8 cellular contexts compared by ENCODE assay signal in the genomic region with DNA sequence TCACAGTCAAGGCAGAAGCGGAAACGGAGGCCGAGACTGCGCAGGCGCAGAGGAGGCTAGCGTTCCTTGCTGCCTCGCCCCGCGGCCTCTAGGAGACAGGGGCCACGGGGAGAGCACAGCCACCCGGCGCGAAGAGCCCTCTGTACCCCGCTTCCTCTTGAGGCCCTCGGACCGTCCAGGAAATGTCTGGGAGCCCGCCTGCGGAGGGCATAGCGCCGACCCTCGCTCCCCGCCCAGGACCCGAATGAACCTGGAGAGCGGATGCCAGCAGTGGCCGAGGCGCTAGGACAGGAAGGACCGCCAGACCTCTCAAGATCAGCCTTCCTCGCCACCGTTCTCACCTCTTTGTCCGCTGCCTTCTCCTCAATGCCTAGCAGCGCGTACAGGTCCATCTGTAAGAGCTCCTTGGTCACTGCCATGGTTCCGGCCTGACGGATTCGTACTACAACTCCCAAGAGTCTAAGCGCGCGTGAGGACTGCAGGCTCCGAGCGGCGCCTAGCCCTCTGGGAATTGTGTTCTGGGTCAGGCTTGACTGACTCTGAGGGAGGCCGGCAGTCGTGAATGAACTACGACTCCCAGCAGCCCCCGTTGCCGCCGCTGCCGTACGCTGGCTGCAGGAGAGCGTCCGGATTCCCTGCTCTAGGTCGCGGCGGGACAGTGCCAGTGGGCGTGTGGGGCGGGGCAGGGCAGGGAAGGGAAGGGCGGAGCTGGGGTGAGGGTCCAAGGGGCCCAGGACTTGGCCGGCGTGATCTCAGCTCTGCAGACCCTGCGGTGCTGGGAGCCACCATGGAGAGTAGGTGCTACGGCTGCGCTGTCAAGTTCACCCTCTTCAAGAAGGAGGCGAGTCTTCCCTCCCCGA. TPM values are rescaled to one million over a fixed set of nuclear protein-coding genes. Genes with fewer than 3 reads are reported as not detected.
DNase-seq lines count a peak whose midpoint lies in the region; ATAC-seq, FAIRE-seq and TF ChIP-seq lines count a peak whose summit lies in the region.

A gene with protein sequence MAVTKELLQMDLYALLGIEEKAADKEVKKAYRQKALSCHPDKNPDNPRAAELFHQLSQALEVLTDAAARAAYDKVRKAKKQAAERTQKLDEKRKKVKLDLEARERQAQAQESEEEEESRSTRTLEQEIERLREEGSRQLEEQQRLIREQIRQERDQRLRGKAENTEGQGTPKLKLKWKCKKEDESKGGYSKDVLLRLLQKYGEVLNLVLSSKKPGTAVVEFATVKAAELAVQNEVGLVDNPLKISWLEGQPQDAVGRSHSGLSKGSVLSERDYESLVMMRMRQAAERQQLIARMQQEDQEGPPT (minus strand): TSS at position 446 of the 860 bp plus-strand sequence. CDS start 27 bp downstream, at position 419.
A gene with protein sequence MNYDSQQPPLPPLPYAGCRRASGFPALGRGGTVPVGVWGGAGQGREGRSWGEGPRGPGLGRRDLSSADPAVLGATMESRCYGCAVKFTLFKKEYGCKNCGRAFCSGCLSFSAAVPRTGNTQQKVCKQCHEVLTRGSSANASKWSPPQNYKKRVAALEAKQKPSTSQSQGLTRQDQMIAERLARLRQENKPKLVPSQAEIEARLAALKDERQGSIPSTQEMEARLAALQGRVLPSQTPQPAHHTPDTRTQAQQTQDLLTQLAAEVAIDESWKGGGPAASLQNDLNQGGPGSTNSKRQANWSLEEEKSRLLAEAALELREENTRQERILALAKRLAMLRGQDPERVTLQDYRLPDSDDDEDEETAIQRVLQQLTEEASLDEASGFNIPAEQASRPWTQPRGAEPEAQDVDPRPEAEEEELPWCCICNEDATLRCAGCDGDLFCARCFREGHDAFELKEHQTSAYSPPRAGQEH (plus strand): TSS at position 62 of the 860 bp plus-strand sequence. CDS start 501 bp downstream, at position 563.

- TF ChIP-seq POLR2A in HepG2 (IDR thresholded peaks at IDR 0.05; ENCODE audit: insufficient read depth in 1 of 2, low read depth in 2 of 2, low read length in 2 of 2), result peak; percentile 63 to 95

- H4K20me1 ChIP-seq in HepG2 (ENCODE audit: insufficient read depth, low read length), result no peaks in the 10 kb centered on the region

- H3K4me1 ChIP-seq in HepG2 (ENCODE audit: insufficient read depth, low read length), result peaks cover 39% of the 10 kb centered on the region

- CTCF ChIA-PET in HepG2 (lab: Yijun Ruan, JAX; ENCODE audit: low intra/inter-chr PET ratio, low total read pairs), result no interaction called here

- no peaks in the 10 kb centered on the region for H3K9me3 ChIP-seq in HepG2 (ENCODE audit: low read length)

- WGBS in HepG2 (ENCODE audit: low lambda C conversion rate), result under 1% methylated on average over 23 of the region's 64 CpGs

- peak; percentile 94 for ATAC-seq in GM19395 (IDR thresholded peaks at IDR 0.05; ENCODE audit: unreplicated experiment)
- peak; percentile 91 for ATAC-seq in HG03565 (IDR thresholded peaks at IDR 0.05; ENCODE audit: unreplicated experiment)
- peak; percentile 98 for ATAC-seq in HepG2

- in situ Hi-C loops in HepG2 (cut with HindIII; ENCODE audit: extremely low pct_ligation_motif_present, low pct_unique_long_range_greater_than_20kb), result no loop called here

- no peak for TF ChIP-seq RAD21 in HepG2 (CRISPR knock-in tag; IDR thresholded peaks at IDR 0.05)

- H3K4me2 ChIP-seq in HepG2 (ENCODE audit: low read depth, low read length), result peak within 1 kb of the TSS; percentile 99

- peaks cover 21% of the 10 kb centered on the region for H3K79me2 ChIP-seq in HepG2 (ENCODE audit: insufficient read depth, low read length)

- H3K27me3 ChIP-seq in HepG2 (ENCODE audit: control insufficient read depth in 1 of 2, insufficient read depth in 2 of 2, low read length in 2 of 2), result no peaks in the 10 kb centered on the region; a peak in 1 of 5 replicates

- peak within 1 kb of the TSS; percentile 76 for H3K27ac ChIP-seq in HepG2 (ENCODE audit: extremely low read length, insufficient read depth, low read length)

- peak within 1 kb of the TSS; percentile 65 for H2AFZ ChIP-seq in HepG2 (ENCODE audit: low read length)

- DNase-seq in CD1c-positive myeloid dendritic cell (ENCODE audit: extremely low spot score), result peak; percentile 99
- peak; percentile 95 for DNase-seq in NCI-H774 (lab: John Stamatoyannopoulos, UW)
- DNase-seq in activated CD4-positive, alpha-beta T cell treated with anti-CD3 and anti-CD28 coated beads, Interleukin-2, amount 50 U/mL, for 4 hours, result peak; percentile 92 to 93
- peak; percentile 99 for DNase-seq in dermis blood vessel endothelial cell
- peak; percentile 96 for DNase-seq in HepG2 (ENCODE audit: low spot score)
- peak; percentile 96 for DNase-seq in stimulated activated CD4-positive, alpha-beta T cell treated with anti-CD3 and anti-CD28 coated beads, Interleukin-4, amount 100 ng/mL, for 1 hour

- H3K9ac ChIP-seq in HepG2 (ENCODE audit: insufficient read depth, low read depth, low read length), result peak within 1 kb of the TSS; percentile 82

- intact Hi-C loops in HepG2 (cut with micrococcal nuclease; ENCODE audit: unreplicated experiment), result no loop called here

- BruUV-seq in HepG2 (replicated peaks; lab: Mats Ljungman, UMichigan), result TSS peak; percentile 84

- peak; percentile 67 for FAIRE-seq in HepG2 (lab: Jason Lieb, UNC)

- TF ChIP-seq CTCF in HepG2 (CRISPR knock-in tag; IDR thresholded peaks at IDR 0.05), result 0 out of 2 replicates have a peak, but pooled peaks have one; percentile 13

- TF ChIP-seq EP300 in HepG2 (IDR thresholded peaks at IDR 0.05; ENCODE audit: low read depth in 2 of 2, low read length in 2 of 2), result no peak; a peak in 1 of 4 replicates
- TF ChIP-seq EP300 in HepG2 (CRISPR knock-in tag; IDR thresholded peaks at IDR 0.05; ENCODE audit: borderline replicate concordance), result no peak

- peak within 1 kb of the TSS; percentile 74 to 95 (median 79) for H3K4me3 ChIP-seq in HepG2 (replicated peaks in 1 of 3; ENCODE audit: insufficient read depth in 1 of 3, low read depth in 2 of 3, low read length in 3 of 3)

- POLR2A ChIA-PET in HepG2 (lab: Yijun Ruan, JAX), result interaction anchor here (0.6 to 1.9 kb wide), 20 partner anchors 11 to 945 kb away, joined by 3 to 10 read pairs (median 3); a partner anchor contains a TSS

- H3K36me3 ChIP-seq in HepG2 (replicated peaks in 1 of 2; ENCODE audit: control insufficient read depth in 1 of 2, insufficient read depth in 2 of 2, low read length in 2 of 2), result peaks cover 1 to 22% of the 10 kb centered on the region in 2 experiments; a peak in 3 of 5 replicates

TF ChIP-seq in HepG2, 621 proteins besides CTCF, POLR2A, EP300 and RAD21 (continues in another document):
- peak; percentile 80; the same call in 1 of the 2 replicates for TF ChIP-seq TP53 (CRISPR knock-in tag; conservative IDR thresholded peaks at IDR 0.05)
- no peak for TF ChIP-seq ZNF17 (CRISPR knock-in tag; IDR thresholded peaks at IDR 0.05)

RNA-seq across cellular contexts. Expression of the first gene that starts in this region (rescaled TPM):
- 21.6 and 61.4 TPM in 2 replicates for total RNA-seq in dermis blood vessel endothelial cell
- total RNA-seq in HepG2 (2016; rRNA removed; fragmentation: Illumina TruSeq; extraction: Trizol), result 26.5 and 30.2 TPM in 2 replicates
- 6.4 and 7.8 TPM in 2 replicates for total RNA-seq in HepG2 (2016; cell fraction: cytosol; rRNA removed; fragmentation: Illumina TruSeq; extraction: Trizol; ENCODE audit: low read depth)
- 30.1 and 30.4 TPM in 2 replicates for total RNA-seq in HepG2 (2016; cell fraction: insoluble cytoplasmic fraction; rRNA removed; fragmentation: Illumina TruSeq; extraction: Trizol)
- total RNA-seq in HepG2 (2016; cell fraction: membrane; rRNA removed; fragmentation: Illumina TruSeq; extraction: Trizol), result 7.4 and 8.6 TPM in 2 replicates
- 17.9 and 19.3 TPM in 2 replicates for total RNA-seq in HepG2 (2016; cell fraction: nucleus; rRNA removed; fragmentation: Illumina TruSeq; extraction: Trizol)
- 22.2 and 23.0 TPM in 2 replicates for polyA plus RNA-seq in HepG2 (2011; rRNA removed)
- 25.4 and 31.1 TPM in 2 replicates for polyA plus RNA-seq in HepG2 (2011; cell fraction: cytosol; rRNA removed)
- polyA plus RNA-seq in HepG2 (2011; cell fraction: nucleus; rRNA removed), result 71.0 and 88.9 TPM in 2 replicates
- polyA plus RNA-seq in HepG2 (2012), result 15.6 and 17.8 TPM in 2 replicates
- polyA plus RNA-seq in HepG2 (2016; cell fraction: cytosol; fragmentation: Illumina TruSeq; extraction: Trizol; ENCODE audit: low read depth), result 4.4 TPM in 2 replicates
- 27.5 and 28.1 TPM in 2 replicates for polyA plus RNA-seq in HepG2 (2016; cell fraction: insoluble cytoplasmic fraction; fragmentation: Illumina TruSeq; extraction: Trizol; ENCODE audit: low read depth)
- 3.8 and 5.1 TPM in 2 replicates for polyA plus RNA-seq in HepG2 (2016; cell fraction: membrane; fragmentation: Illumina TruSeq; extraction: Trizol; ENCODE audit: low read depth)
- polyA plus RNA-seq in HepG2 (2016; cell fraction: nucleus; fragmentation: Illumina TruSeq; extraction: Trizol; ENCODE audit: insufficient read depth, low read depth), result 36.5 and 39.9 TPM in 2 replicates
- 9.9 and 24.8 TPM in 2 replicates for polyA minus RNA-seq in HepG2 (2011; rRNA and poly(A)+ RNA removed; ENCODE audit: low replicate concordance)
- 5.3 and 10.7 TPM in 2 replicates for polyA minus RNA-seq in HepG2 (2011; cell fraction: cytosol; rRNA and poly(A)+ RNA removed)
- polyA minus RNA-seq in HepG2 (2011; cell fraction: nucleus; rRNA and poly(A)+ RNA removed), result 27.2 and 33.7 TPM in 2 replicates

RNA-seq across cellular contexts. Expression of the second gene that starts in this region (rescaled TPM):
- total RNA-seq in dermis blood vessel endothelial cell (32.3 and 47.5 TPM in 2 replicates), HepG2 (2016; rRNA removed; fragmentation: Illumina TruSeq; extraction: Trizol) (19.2 and 23.3 TPM in 2 replicates)
- total RNA-seq in HepG2 (2016; cell fraction: cytosol; rRNA removed; fragmentation: Illumina TruSeq; extraction: Trizol; ENCODE audit: low read depth), result 8.3 and 9.4 TPM in 2 replicates
- 18.8 and 22.2 TPM in 2 replicates for total RNA-seq in HepG2 (2016; cell fraction: insoluble cytoplasmic fraction; rRNA removed; fragmentation: Illumina TruSeq; extraction: Trizol)
- total RNA-seq in HepG2 (2016; cell fraction: membrane; rRNA removed; fragmentation: Illumina TruSeq; extraction: Trizol), result 14.4 and 14.9 TPM in 2 replicates
- 20.2 and 21.1 TPM in 2 replicates for total RNA-seq in HepG2 (2016; cell fraction: nucleus; rRNA removed; fragmentation: Illumina TruSeq; extraction: Trizol)
- polyA plus RNA-seq in HepG2 (2011; rRNA removed), result 44.0 and 55.3 TPM in 2 replicates
- polyA plus RNA-seq in HepG2 (2011; cell fraction: cytosol; rRNA removed), result 40.1 and 40.5 TPM in 2 replicates
- 167 and 208 TPM in 2 replicates for polyA plus RNA-seq in HepG2 (2011; cell fraction: nucleus; rRNA removed)
- 19.2 and 22.5 TPM in 2 replicates for polyA plus RNA-seq in HepG2 (2012)
- polyA plus RNA-seq in HepG2 (2016; cell fraction: cytosol; fragmentation: Illumina TruSeq; extraction: Trizol; ENCODE audit: low read depth), result 6.8 and 9.0 TPM in 2 replicates
- polyA plus RNA-seq in HepG2 (2016; cell fraction: insoluble cytoplasmic fraction; fragmentation: Illumina TruSeq; extraction: Trizol; ENCODE audit: low read depth), result 21.3 TPM in 2 replicates
- polyA plus RNA-seq in HepG2 (2016; cell fraction: membrane; fragmentation: Illumina TruSeq; extraction: Trizol; ENCODE audit: low read depth), result 11.2 and 14.4 TPM in 2 replicates
- polyA plus RNA-seq in HepG2 (2016; cell fraction: nucleus; fragmentation: Illumina TruSeq; extraction: Trizol; ENCODE audit: insufficient read depth, low read depth), result 60.8 and 65.3 TPM in 2 replicates
- polyA minus RNA-seq in HepG2 (2011; rRNA and poly(A)+ RNA removed; ENCODE audit: low replicate concordance), result 25.9 and 65.3 TPM in 2 replicates
- polyA minus RNA-seq in HepG2 (2011; cell fraction: cytosol; rRNA and poly(A)+ RNA removed), result 7.5 and 9.9 TPM in 2 replicates
- polyA minus RNA-seq in HepG2 (2011; cell fraction: nucleus; rRNA and poly(A)+ RNA removed), result 24.6 and 30.2 TPM in 2 replicates

Comparison
In these comparisons a context has a peak if more than half of its experiments do, and no peak if none do; other contexts are left out.
1. Peak in every context shown above with its lines: DNase-seq, ATAC-seq, H3K4me3 ChIP-seq and H3K27ac ChIP-seq.